ENCODE assay signal across 9 cellular contexts in genomic region chr5:147553796-147554195, GRCh38. TPM values are rescaled to one million over a fixed set of nuclear protein-coding genes. Genes with fewer than 3 reads are reported as not detected.
DNase-seq lines count a peak whose midpoint lies in the region; ATAC-seq, FAIRE-seq and TF ChIP-seq lines count a peak whose summit lies in the region.
"Not testable (repeated sequence)": the region's sequence is repeated elsewhere in the genome, so short reads cannot be mapped to it uniquely, and the experiment has no call there.
"Had no signal": no experiment of that assay in that cellular context is flagged by ENCODE, and none has a peak within 500 bp of the region (broad histone marks: within the 10 kb centered on the region; RNA-seq: fewer than 3 reads in every experiment).

No MANE protein-coding gene starts in this region.

- peak overlapping the region; percentile 10 to 79 (median 60) for H3K4me3 Mint-ChIP-seq in brain
- not testable (repeated sequence) for H3K4me3 Mint-ChIP-seq in progenitor cell of endocrine pancreas (ENCODE audit: low read depth)

- H3K36me3 Mint-ChIP-seq in brain; progenitor cell of endocrine pancreas (ENCODE audit: insufficient read depth): not testable (repeated sequence)

- not testable (repeated sequence) for H3K36me3 ChIP-seq in MG63; endothelial cell of umbilical vein (ENCODE audit: control insufficient read depth in 2 of 2, extremely low read depth in 1 of 2, insufficient read depth in 2 of 2, low read length in 2 of 2); heart right ventricle; muscle layer of colon (ENCODE audit: insufficient read depth, low read length); stomach smooth muscle (ENCODE audit: control insufficient read depth in 2 of 2, insufficient read depth in 2 of 2, low read length in 2 of 2); vagina

- peak in 5 of 8 donors; percentile 16 to 28 (median 20) for ATAC-seq in heart right ventricle

- dilution Hi-C loops in endothelial cell of umbilical vein (cut with MboI; ENCODE audit: extremely low pct_ligation_motif_present, low sequenced_read_pairs), result not testable (repeated sequence)

- intact Hi-C loops in endothelial cell of umbilical vein (cut with micrococcal nuclease), result loop anchor here (2.0 kb wide), 1 partner anchor 15 kb away; no protein-coding TSS in a partner anchor
- intact Hi-C loops in heart right ventricle (cut with DNase I), result loop anchor here in 3 of 10 donors (5.0 to 10.0 kb wide), 3 partner anchors 41 to 49 kb away; partner anchors contain the start of gene DPYSL3 (in 1 of the 3)
- intact Hi-C loops in vagina (cut with DNase I), result not testable (repeated sequence)

- H3K4me1 ChIP-seq in endothelial cell of umbilical vein (ENCODE audit: control insufficient read depth, extremely low read depth, insufficient read depth, low read length), result not testable (repeated sequence)
- H3K4me1 ChIP-seq in heart right ventricle (peaks cover 0 to 49% (median 23%) of the 10 kb centered on the region in 9 donors), muscle layer of colon (ENCODE audit: insufficient read depth, low read length) (peaks cover 48% of the 10 kb centered on the region), stomach smooth muscle (ENCODE audit: control insufficient read depth, insufficient read depth, low read length) (peaks cover 39% of the 10 kb centered on the region), vagina (peaks cover 19% of the 10 kb centered on the region)

- H3K27ac Mint-ChIP-seq in brain (peak overlapping the region; percentile 64 to 97 (median 90)), progenitor cell of endocrine pancreas (peak overlapping the region; percentile 14)

- 65 to 75% methylated on average over 5 of the region's 5 CpGs for whole genome bisulfite sequencing in heart right ventricle, 2 donors

- peak overlapping the region; percentile 80 for H2AFZ ChIP-seq in endothelial cell of umbilical vein (ENCODE audit: low read depth, low read length)

- not testable (repeated sequence) for H3K27me3 Mint-ChIP-seq in brain, progenitor cell of endocrine pancreas

- H3K4me1 Mint-ChIP-seq in brain (peaks cover 44% of the 10 kb centered on the region), progenitor cell of endocrine pancreas (ENCODE audit: low read depth) (peaks cover 10% of the 10 kb centered on the region)

- H3K4me3 ChIP-seq in MG63 (peak overlapping the region; percentile 2; the same call in 1 of the 2 replicates), heart right ventricle (peak overlapping the region in 4 of 10 donors; percentile 5 to 31 (median 16)), stomach smooth muscle (ENCODE audit: low read length in 2 of 2) (peak overlapping the region; percentile 29 to 36), vagina (peak overlapping the region in 1 of 2 donors; percentile 31)
- H3K4me3 ChIP-seq in endothelial cell of umbilical vein (replicated peaks in 1 of 3; ENCODE audit: insufficient read depth in 1 of 3, low read depth in 1 of 3, low read length in 3 of 3); muscle layer of colon (ENCODE audit: low read depth in 1 of 2, low read length in 2 of 2): not testable (repeated sequence)

- not testable (repeated sequence) for TF ChIP-seq CTCF in brain (conservative IDR thresholded peaks at IDR 0.05); endothelial cell of umbilical vein (IDR thresholded peaks at IDR 0.05; ENCODE audit: extremely low read depth in 1 of 2, insufficient read depth in 1 of 2, low read depth in 1 of 2, low read length in 2 of 2); heart right ventricle (IDR thresholded peaks at IDR 0.05); progenitor cell of endocrine pancreas (IDR thresholded peaks at IDR 0.05; ENCODE audit: unreplicated experiment); vagina (IDR thresholded peaks at IDR 0.05)

- not testable (repeated sequence) for H4K20me1 ChIP-seq in endothelial cell of umbilical vein (replicated peaks; ENCODE audit: control insufficient read depth, extremely low read depth, insufficient read depth, low read length)

- POLR2A ChIA-PET in endothelial cell of umbilical vein (lab: Charles Lee), result not testable (repeated sequence)

- not testable (repeated sequence) for FAIRE-seq in endothelial cell of umbilical vein (lab: Jason Lieb, UNC)

- H3K9me1 ChIP-seq in endothelial cell of umbilical vein (replicated peaks; ENCODE audit: control insufficient read depth, extremely low read depth, insufficient read depth, low read length), result not testable (repeated sequence)

- H3K9me3 Mint-ChIP-seq in brain, result peaks cover under 1 to 11% (median 6%) of the 10 kb centered on the region in 5 experiments
- H3K9me3 Mint-ChIP-seq in progenitor cell of endocrine pancreas (ENCODE audit: low read depth), result not testable (repeated sequence)

- H3K27ac ChIP-seq in endothelial cell of umbilical vein (ENCODE audit: insufficient read depth, low read depth, low read length), result not testable (repeated sequence)
- H3K27ac ChIP-seq in heart right ventricle (peak overlapping the region; percentile 9 to 81 (median 62)), muscle layer of colon (ENCODE audit: low read depth, low read length) (peak overlapping the region; percentile 80), stomach smooth muscle (ENCODE audit: low read length) (peak overlapping the region; percentile 78), vagina (peak overlapping the region; percentile 77)

- H3K79me2 ChIP-seq in endothelial cell of umbilical vein (ENCODE audit: control insufficient read depth, insufficient read depth, low read length), result not testable (repeated sequence)

- CTCF ChIA-PET in endothelial cell of umbilical vein (lab: Charles Lee), result interaction anchor here (1.0 to 3.5 kb wide), 10 partner anchors 12 to 162 kb away, joined by 3 to 18 read pairs (median 5); partner anchors contain the start of gene DPYSL3

- not testable (repeated sequence) for DNase-seq in MG63; endothelial cell of umbilical vein (ENCODE audit: low read depth, low spot score); progenitor cell of endocrine pancreas (ENCODE audit: low spot score, unreplicated experiment); vagina (ENCODE audit: extremely low spot score in 2 of 2)
- peak in 1 of 2 donors; percentile 29 for DNase-seq in heart right ventricle

- BruUV-seq in endothelial cell of umbilical vein (replicated peaks; lab: Mats Ljungman, UMichigan), result not testable (repeated sequence)

- not testable (repeated sequence) for H3K27me3 ChIP-seq in MG63; endothelial cell of umbilical vein (ENCODE audit: control insufficient read depth in 2 of 2, insufficient read depth in 2 of 2, low read length in 2 of 2); heart right ventricle; muscle layer of colon (ENCODE audit: control insufficient read depth in 1 of 2, insufficient read depth in 2 of 2, low read length in 2 of 2); stomach smooth muscle (ENCODE audit: control insufficient read depth in 1 of 2, insufficient read depth in 2 of 2, low read length in 2 of 2); vagina

- TF ChIP-seq POLR2A in endothelial cell of umbilical vein (IDR thresholded peaks at IDR 0.05; ENCODE audit: low read depth, low read length); vagina (IDR thresholded peaks at IDR 0.05): not testable (repeated sequence)

- not testable (repeated sequence) for H3K9me3 ChIP-seq in MG63; endothelial cell of umbilical vein (replicated peaks; ENCODE audit: control insufficient read depth, insufficient read depth, low read length); heart right ventricle; muscle layer of colon (ENCODE audit: low read length); stomach smooth muscle (ENCODE audit: control insufficient read depth in 2 of 2, low read length in 2 of 2); vagina

- H3K9ac ChIP-seq in endothelial cell of umbilical vein (replicated peaks; ENCODE audit: extremely low read depth, insufficient read depth, low read length); muscle layer of colon (ENCODE audit: low read length): not testable (repeated sequence)
- peak overlapping the region; percentile 7 to 61 for H3K9ac ChIP-seq in stomach smooth muscle (ENCODE audit: low read length in 2 of 2)

- not testable (repeated sequence) for H3K4me2 ChIP-seq in endothelial cell of umbilical vein (ENCODE audit: insufficient read depth, low read length)

RNA-seq across cellular contexts. Expression of gene DPYSL3, which starts 43.9 kb away (rescaled TPM):
- total RNA-seq in MG63 (2014; rRNA removed; shearing (Covaris generic); ENCODE audit: low replicate concordance), result 84.1 and 90.7 TPM in 2 replicates
- polyA plus RNA-seq in brain (ENCODE audit: insufficient read depth, low read depth, low replicate concordance), result 389 TPM
- 142 and 146 TPM in 2 replicates for total RNA-seq in endothelial cell of umbilical vein
- polyA plus RNA-seq in endothelial cell of umbilical vein, result 80.3 and 81.6 TPM in 2 replicates
- polyA plus RNA-seq in endothelial cell of umbilical vein (2011; cell fraction: cytosol; rRNA removed), result 88.1 and 93.4 TPM in 2 replicates
- 165 and 213 TPM in 2 replicates for polyA plus RNA-seq in endothelial cell of umbilical vein (2011; cell fraction: nucleus; rRNA removed)
- polyA plus RNA-seq in endothelial cell of umbilical vein (2012), result 70.9 and 78.2 TPM in 2 replicates
- 154 and 180 TPM in 2 replicates for polyA minus RNA-seq in endothelial cell of umbilical vein
- not detected for polyA minus RNA-seq in endothelial cell of umbilical vein (2011; cell fraction: cytosol; rRNA and poly(A)+ RNA removed)
- 111 and 158 TPM in 2 replicates for polyA minus RNA-seq in endothelial cell of umbilical vein (2011; cell fraction: nucleus; rRNA and poly(A)+ RNA removed)
- total RNA-seq in heart right ventricle, result 10 to 100 TPM; 16.6 to 27.4 (median 21.0) TPM
- polyA plus RNA-seq in heart right ventricle, result 10 to 100 TPM; 15.2 to 15.8 TPM
- 56.0 and 60.4 TPM in 2 replicates for total RNA-seq in progenitor cell of endocrine pancreas
- 68.5 TPM for total RNA-seq in vagina
- total RNA-seq: activated CD4-positive, alpha-beta memory T cell treated with anti-CD3 and anti-CD28 coated beads for 36 hours had no signal
